ENCODE assay signal across 30 cellular contexts in the genomic region with DNA sequence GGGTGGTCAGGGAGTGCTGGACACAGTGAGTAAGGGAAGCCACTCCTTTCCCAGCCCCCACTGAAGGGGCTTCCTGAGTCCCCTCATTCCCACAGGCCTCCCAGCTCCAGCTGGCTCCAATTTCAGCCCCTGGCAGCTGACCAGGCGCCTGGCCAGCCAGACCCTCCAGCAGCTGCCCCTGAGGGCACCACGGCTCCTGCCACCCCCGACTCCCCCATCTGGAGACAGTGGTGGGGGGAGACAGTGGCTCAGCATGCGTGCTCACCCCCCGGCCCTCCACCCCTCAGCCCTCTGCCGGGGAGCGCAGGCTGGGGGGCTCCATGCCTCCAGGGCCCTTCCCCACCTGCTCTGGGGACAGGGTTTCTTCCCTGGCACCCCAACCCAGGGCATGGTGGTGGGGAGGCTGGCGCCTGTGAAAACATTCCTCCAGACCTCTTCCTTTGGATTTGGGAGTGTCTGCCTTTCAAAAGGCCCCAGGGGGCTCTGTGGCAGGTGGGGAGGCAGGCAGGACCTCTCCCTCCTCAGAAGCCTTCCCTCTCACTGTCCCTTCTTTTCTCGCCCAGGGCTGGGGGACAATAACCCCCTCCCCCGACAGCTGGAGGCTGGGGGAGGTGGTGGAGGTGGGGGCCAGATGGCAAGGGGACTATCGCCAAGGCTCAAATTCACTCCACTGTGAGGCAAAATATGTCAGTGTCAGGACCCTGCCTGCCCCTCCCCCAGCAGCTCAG. TPM values are rescaled to one million over a fixed set of nuclear protein-coding genes. Genes with fewer than 3 reads are reported as not detected.
DNase-seq lines count a peak whose midpoint lies in the region; ATAC-seq and TF ChIP-seq lines count a peak whose summit lies in the region.
"Had no signal": no experiment of that assay in that cellular context is flagged by ENCODE, and none has a peak within 500 bp of the region (broad histone marks: within the 10 kb centered on the region; RNA-seq: fewer than 3 reads in every experiment).

No MANE protein-coding gene starts in this region.

- H3K9ac ChIP-seq in NT2/D1 (ENCODE audit: insufficient read length, low read depth), result peak overlapping the region; percentile 47

- H3K27ac ChIP-seq in gastrocnemius medialis (peak overlapping the region; percentile 91 to 99 (median 96)), A673 (ENCODE audit: low read depth, low read length, poor library complexity, severe bottlenecking) (no peak overlapping the region)
- H3K27ac ChIP-seq: testis had no signal

- H3K4me3 ChIP-seq in NT2/D1 (ENCODE audit: insufficient read length, low read depth), result no peak overlapping the region
- peak overlapping the region; percentile 74 to 94 (median 78) for H3K4me3 ChIP-seq in gastrocnemius medialis
- H3K4me3 ChIP-seq in A673 (ENCODE audit: low read depth, low read length, poor library complexity, severe bottlenecking), result no peak overlapping the region
- H3K4me3 ChIP-seq: MG63, testis had no signal

- H3K4me3 Mint-ChIP-seq in activated CD8-positive, alpha-beta memory T cell treated with anti-CD3 and anti-CD28 coated beads, Interleukin-2, amount 10 ng/mL, durations not matched to agents 7 days and 5 days, result no peak overlapping the region
- H3K4me3 Mint-ChIP-seq: activated B cell treated with CpG ODN at 0.5 μM for 24 hours; activated CD4-positive, alpha-beta T cell treated with anti-CD3 and anti-CD28 coated beads, Interleukin-2, amount 10 ng/mL, durations not matched to agents 7 days and 5 days; activated naive CD8-positive, alpha-beta T cell; activated T-cell treated with anti-CD3 and anti-CD28 coated beads, Interleukin-2, amount 50 U/mL, for 24 hours; CD14-positive monocyte had no signal

- H3K36me3 ChIP-seq in NT2/D1 (ENCODE audit: insufficient read depth, insufficient read length, low read length) (no peaks in the 10 kb centered on the region), gastrocnemius medialis (no peaks in the 10 kb centered on the region), A673 (ENCODE audit: insufficient read depth, low read length, poor library complexity, severe bottlenecking) (no peaks in the 10 kb centered on the region)
- H3K36me3 ChIP-seq: MG63 had no signal

- H3K27me3 ChIP-seq in NT2/D1 (ENCODE audit: insufficient read depth, insufficient read length) (peaks cover 27% of the 10 kb centered on the region), gastrocnemius medialis (peaks cover 3 to 9% (median 4%) of the 10 kb centered on the region in 3 donors), A673 (replicated peaks; ENCODE audit: insufficient read depth, low read depth, low read length, poor library complexity) (no peaks in the 10 kb centered on the region)
- H3K27me3 ChIP-seq: MG63, testis had no signal

- H3K9me3 Mint-ChIP-seq in activated CD8-positive, alpha-beta memory T cell treated with anti-CD3 and anti-CD28 coated beads, Interleukin-2, amount 10 ng/mL, durations not matched to agents 7 days and 5 days (ENCODE audit: low read depth), result no peaks in the 10 kb centered on the region
- H3K9me3 Mint-ChIP-seq: activated B cell treated with CpG ODN at 0.5 μM for 24 hours; activated CD4-positive, alpha-beta T cell treated with anti-CD3 and anti-CD28 coated beads, Interleukin-2, amount 10 ng/mL, durations not matched to agents 7 days and 5 days; activated T-cell treated with anti-CD3 and anti-CD28 coated beads, Interleukin-2, amount 50 U/mL, for 24 hours had no signal

- DNase-seq in G401 (ENCODE audit: low spot score) (peak; percentile 28), NT2/D1 (ENCODE audit: low read depth, low spot score) (no peak), left kidney (ENCODE audit: low read depth, low spot score) (peak; percentile 91), gastrocnemius medialis (no peak), GOT3 (lab: John Stamatoyannopoulos, UW) (no peak), NCI-H2196 treated with DMSO at 0.1 percent for 48 hours (lab: John Stamatoyannopoulos, UW; ENCODE audit: unreplicated experiment) (no peak), A673 (ENCODE audit: low spot score) (no peak)
- DNase-seq in activated CD8-positive, alpha-beta memory T cell treated with anti-CD3 and anti-CD28 coated beads, Interleukin-2, amount 10 ng/mL, durations not matched to agents 7 days and 5 days, result no peak
- DNase-seq: activated B cell treated with CpG ODN at 0.5 μM for 24 hours; activated CD4-positive, alpha-beta T cell treated with anti-CD3 and anti-CD28 coated beads, Interleukin-2, amount 10 ng/mL, durations not matched to agents 7 days and 5 days; activated effector memory CD4-positive, alpha-beta T cell treated with anti-CD3 and anti-CD28 coated beads, Interleukin-2, amount 50 U/mL, for 16 hours; activated T-cell treated with anti-CD3 and anti-CD28 coated beads, Interleukin-2, amount 50 U/mL, for 24 hours; effector CD4-positive, alpha-beta T cell; islet precursor cell; KG1; MG63; NCI-H1105; NCI-H187; NCI-H526 treated with DMSO at 0.1 percent for 48 hours; occipital lobe; small intestine; stimulated activated naive CD8-positive, alpha-beta T cell treated with anti-CD3 and anti-CD28 coated beads, Interleukin-15, Interleukin-2, amounts not matched to agents 100 U/mL and 50 U/mL, for 24 hours; testis had no signal

- POLR2A ChIA-PET in A673 (lab: Charles Lee; ENCODE audit: low non-redundant PET), result no interaction called here

- intact Hi-C loops in gastrocnemius medialis (cut with DNase I; ENCODE audit: low total_unique reads) (no loop called here), A673 (cut with micrococcal nuclease; ENCODE audit: unreplicated experiment) (loop anchor here (5.0 kb wide), 1 partner anchor 361 kb away; the partner anchor contains the start of gene APRT)

- no peak overlapping the region for H3K27ac Mint-ChIP-seq in activated CD8-positive, alpha-beta memory T cell treated with anti-CD3 and anti-CD28 coated beads, Interleukin-2, amount 10 ng/mL, durations not matched to agents 7 days and 5 days
- H3K27ac Mint-ChIP-seq: activated B cell treated with CpG ODN at 0.5 μM for 24 hours; activated CD4-positive, alpha-beta T cell treated with anti-CD3 and anti-CD28 coated beads, Interleukin-2, amount 10 ng/mL, durations not matched to agents 7 days and 5 days; activated naive CD8-positive, alpha-beta T cell; activated T-cell treated with anti-CD3 and anti-CD28 coated beads, Interleukin-2, amount 50 U/mL, for 24 hours had no signal

- TF ChIP-seq POLR2A in gastrocnemius medialis (IDR thresholded peaks at IDR 0.05), result no peak

- ATAC-seq in gastrocnemius medialis, result no peak
- ATAC-seq in activated CD8-positive, alpha-beta memory T cell treated with anti-CD3 and anti-CD28 coated beads, Interleukin-2, amount 10 ng/mL, durations not matched to agents 7 days and 5 days, result no peak
- ATAC-seq: stimulated activated naive CD8-positive, alpha-beta T cell treated with anti-CD3 and anti-CD28 coated beads, Interleukin-15, Interleukin-2, amounts not matched to agents 100 U/mL and 50 U/mL, for 24 hours had no signal

- TF ChIP-seq CTCF in gastrocnemius medialis (IDR thresholded peaks at IDR 0.05 in 4 of 5, conservative IDR thresholded peaks at IDR 0.05 in 1 of 5) (no peak), A673 (conservative IDR thresholded peaks at IDR 0.05; ENCODE audit: low read depth, low read length) (no peak)

- in situ Hi-C loops in G401 (cut with HindIII; ENCODE audit: low sequenced_read_pairs) (no loop called here), gastrocnemius medialis (cut with MboI; ENCODE audit: low sequenced_read_pairs in 4 of 4) (no loop called here)

- peaks cover 9% of the 10 kb centered on the region for H3K27me3 Mint-ChIP-seq in activated CD8-positive, alpha-beta memory T cell treated with anti-CD3 and anti-CD28 coated beads, Interleukin-2, amount 10 ng/mL, durations not matched to agents 7 days and 5 days
- H3K27me3 Mint-ChIP-seq: activated naive CD8-positive, alpha-beta T cell had no signal

- BruUV-seq in A673 (replicated peaks; lab: Mats Ljungman, UMichigan), result no TSS peak

- H3K4me1 ChIP-seq in NT2/D1 (ENCODE audit: insufficient read depth, insufficient read length), result peaks cover 47% of the 10 kb centered on the region
- peaks cover 35 to 48% of the 10 kb centered on the region in 2 donors for H3K4me1 ChIP-seq in gastrocnemius medialis
- H3K4me1 ChIP-seq in A673 (ENCODE audit: insufficient read depth, low read length, poor library complexity, severe bottlenecking), result peaks cover 4% of the 10 kb centered on the region

- CTCF ChIA-PET in activated CD8-positive, alpha-beta memory T cell treated with anti-CD3 and anti-CD28 coated beads, Interleukin-2, amount 10 ng/mL, durations not matched to agents 7 days and 5 days (lab: Charles Lee), result no interaction called here
- CTCF ChIA-PET in A673 (lab: Charles Lee), result no interaction called here

- H3K36me3 Mint-ChIP-seq in activated CD8-positive, alpha-beta memory T cell treated with anti-CD3 and anti-CD28 coated beads, Interleukin-2, amount 10 ng/mL, durations not matched to agents 7 days and 5 days, result no peaks in the 10 kb centered on the region
- H3K36me3 Mint-ChIP-seq: activated naive CD8-positive, alpha-beta T cell; CD14-positive monocyte had no signal

- H3K9me3 ChIP-seq in NT2/D1 (ENCODE audit: insufficient read depth, low read length), result no peaks in the 10 kb centered on the region
- H3K9me3 ChIP-seq in gastrocnemius medialis, result no peaks in the 10 kb centered on the region
- no peaks in the 10 kb centered on the region for H3K9me3 ChIP-seq in A673 (ENCODE audit: low read depth, low read length, poor library complexity, severe bottlenecking)
- H3K9me3 ChIP-seq: MG63, testis had no signal

- peaks cover 7% of the 10 kb centered on the region for H3K4me1 Mint-ChIP-seq in activated CD8-positive, alpha-beta memory T cell treated with anti-CD3 and anti-CD28 coated beads, Interleukin-2, amount 10 ng/mL, durations not matched to agents 7 days and 5 days

RNA-seq across cellular contexts. Expression of gene CDH15, which starts 1.5 kb away (rescaled TPM):
- 0.37 TPM in 2 replicates for total RNA-seq in G401 (2014; rRNA removed; shearing (Covaris generic))
- 10 to 100 TPM; 48.5 to 60.8 (median 51.0) TPM for total RNA-seq in gastrocnemius medialis
- not detected for total RNA-seq in activated CD8-positive, alpha-beta memory T cell treated with anti-CD3 and anti-CD28 coated beads, Interleukin-2, amount 10 ng/mL, durations not matched to agents 7 days and 5 days
- total RNA-seq in A673 (2021), result 0.13 and 0.24 TPM in 2 replicates
- total RNA-seq: activated B cell treated with CpG ODN at 0.5 μM for 24 hours; activated CD4-positive, alpha-beta T cell treated with anti-CD3 and anti-CD28 coated beads, Interleukin-2, amount 10 ng/mL, durations not matched to agents 7 days and 5 days; activated CD8-positive, alpha-beta memory T cell treated with anti-CD3 and anti-CD28 coated beads for 36 hours; Daoy; liver; mesenteric fat pad; ureter had no signal

RNA-seq across cellular contexts. Expression of gene SLC22A31, which starts 27.3 kb away (rescaled TPM):
- 0.55 and 1.5 TPM in 2 replicates for total RNA-seq in G401 (2014; rRNA removed; shearing (Covaris generic))
- total RNA-seq in gastrocnemius medialis, result not detected
- not detected for total RNA-seq in activated CD8-positive, alpha-beta memory T cell treated with anti-CD3 and anti-CD28 coated beads, Interleukin-2, amount 10 ng/mL, durations not matched to agents 7 days and 5 days
- total RNA-seq in A673 (2021), result 0.47 and 1.0 TPM in 2 replicates
- total RNA-seq: activated B cell treated with CpG ODN at 0.5 μM for 24 hours; activated CD8-positive, alpha-beta memory T cell treated with anti-CD3 and anti-CD28 coated beads for 36 hours; Daoy; occipital lobe had no signal

RNA-seq across cellular contexts. Expression of gene ZNF778, which starts 44.4 kb away (rescaled TPM):
- 8.3 and 23.0 TPM in 2 replicates for total RNA-seq in G401 (2014; rRNA removed; shearing (Covaris generic))
- total RNA-seq in gastrocnemius medialis, result 10 to 100 TPM; 10.7 to 21.3 (median 17.9) TPM
- total RNA-seq in activated CD8-positive, alpha-beta memory T cell treated with anti-CD3 and anti-CD28 coated beads, Interleukin-2, amount 10 ng/mL, durations not matched to agents 7 days and 5 days, result 1 to 10 TPM; 8.1 to 9.3 TPM
- 11.8 and 14.0 TPM in 2 replicates for total RNA-seq in A673 (2021)

Comparison
In these comparisons a context has a peak if more than half of its experiments do, and no peak if none do; other contexts are left out.
1. DNase-seq: peak in G401 (single experiment) and left kidney (single experiment); none in NT2/D1 (single experiment), gastrocnemius medialis (0 of 2), activated CD8-positive, alpha-beta memory T cell treated with anti-CD3 and anti-CD28 coated beads, Interleukin-2, amount 10 ng/mL, durations not matched to agents 7 days and 5 days (single experiment), GOT3 (single experiment), NCI-H2196 treated with DMSO at 0.1 percent for 48 hours (single experiment) and A673 (single experiment).
2. H3K4me3 ChIP-seq: peak in gastrocnemius medialis (4 of 4); none in NT2/D1 (single experiment) and A673 (single experiment).
3. RNA of gene CDH15, which starts 1.5 kb away (total RNA-seq): 48.5 to 60.8 TPM in gastrocnemius medialis; 0.37 TPM in G401, 0.13 to 0.24 TPM in A673 and not detected in activated CD8-positive, alpha-beta memory T cell treated with anti-CD3 and anti-CD28 coated beads, Interleukin-2, amount 10 ng/mL, durations not matched to agents 7 days and 5 days; every median in the first group is over 10 times any median in the second.